ENCODE assay signal across 17 cellular contexts in the genomic region with DNA sequence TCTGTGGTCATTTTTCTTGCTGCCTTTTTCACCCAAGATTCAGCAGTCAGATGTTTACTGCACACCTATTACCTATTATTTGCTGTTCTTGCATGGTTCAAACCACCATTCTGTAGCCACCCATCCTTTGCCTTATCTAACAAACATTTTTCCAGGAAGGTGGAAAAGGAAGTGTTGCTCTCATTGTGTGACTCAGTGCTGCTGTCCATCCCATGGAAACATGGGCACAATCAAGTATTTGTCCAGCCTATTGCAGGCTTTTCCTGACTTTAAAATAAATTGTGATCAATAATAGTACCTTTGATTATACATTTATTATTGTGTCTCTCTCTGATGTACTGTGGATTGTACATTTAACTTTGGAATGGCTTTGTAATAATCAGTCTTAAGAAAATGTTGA. TPM values are rescaled to one million over a fixed set of nuclear protein-coding genes. Genes with fewer than 3 reads are reported as not detected.
A peak's percentile ranks its signal among the peaks of the same experiment; 100 is the strongest.
DNase-seq lines count a peak whose midpoint lies in the region; ATAC-seq, FAIRE-seq and TF ChIP-seq lines count a peak whose summit lies in the region.
"Had no signal": no experiment of that assay in that cellular context is flagged by ENCODE, and none has a peak within 500 bp of the region (broad histone marks: within the 10 kb centered on the region; RNA-seq: fewer than 3 reads in every experiment).

No MANE protein-coding gene starts in this region.

- no peak for TF ChIP-seq RAD21 in K562 (CRISPR knock-in tag; conservative IDR thresholded peaks at IDR 0.05 in 1 of 2, IDR thresholded peaks at IDR 0.05 in 1 of 2)

- peaks cover 8% of the 10 kb centered on the region for H3K36me3 Mint-ChIP-seq in activated naive CD8-positive, alpha-beta T cell
- H3K36me3 Mint-ChIP-seq in activated naive CD8-positive, alpha-beta T cell treated with anti-CD3 and anti-CD28 coated beads for 36 hours: peaks cover 51% of the 10 kb centered on the region

- H3K9me3 Mint-ChIP-seq in activated naive CD8-positive, alpha-beta T cell (ENCODE audit: low read depth): no peaks in the 10 kb centered on the region
- H3K9me3 Mint-ChIP-seq in activated naive CD8-positive, alpha-beta T cell treated with anti-CD3 and anti-CD28 coated beads for 36 hours: no peaks in the 10 kb centered on the region
- H3K9me3 Mint-ChIP-seq: CD8-positive, alpha-beta T cell had no signal

- no peak overlapping the region for H3K9ac ChIP-seq in K562 (ENCODE audit: insufficient read depth in 1 of 2, low read depth in 2 of 2, low read length in 2 of 2)
- H3K9ac ChIP-seq: BLaER1 treated with 17β-estradiol and CSF1 and Interleukin-3, amounts not matched to agents 10 nM and 100 nM had no signal

- H2AFZ ChIP-seq in K562 (ENCODE audit: low read depth, low read length): no peak overlapping the region
- H2AFZ ChIP-seq: PC-9 had no signal

- TF ChIP-seq POLR2A in H54 (IDR thresholded peaks at IDR 0.05; ENCODE audit: low read depth, low read length) (no peak), K562 (conservative IDR thresholded peaks at IDR 0.05) (no peak)

- no peak overlapping the region for H3K4me2 ChIP-seq in K562 (ENCODE audit: insufficient read depth, low read length)
- H3K4me2 ChIP-seq: A549; BLaER1 treated with 17β-estradiol and CSF1 and Interleukin-3, amounts not matched to agents 10 nM and 100 nM; PC-9 had no signal

- no peak for ATAC-seq in K562
- no peak for ATAC-seq in HG02798 (IDR thresholded peaks at IDR 0.05; ENCODE audit: poor library complexity, unreplicated experiment)
- ATAC-seq: A549; CD8-positive, alpha-beta T cell had no signal

- peaks cover 7% of the 10 kb centered on the region for H3K4me1 Mint-ChIP-seq in activated naive CD8-positive, alpha-beta T cell (ENCODE audit: low read depth)
- H3K4me1 Mint-ChIP-seq in activated naive CD8-positive, alpha-beta T cell treated with anti-CD3 and anti-CD28 coated beads for 36 hours: peaks cover 8% of the 10 kb centered on the region

- BruUV-seq in K562 (replicated peaks; lab: Mats Ljungman, UMichigan): TSS peak; percentile 33

- no peaks in the 10 kb centered on the region for H3K9me1 ChIP-seq in K562 (ENCODE audit: control insufficient read depth, insufficient read depth, low read length)

- H3K27ac ChIP-seq in K562 (ENCODE audit: extremely low read depth, low read depth, low read length): no peak overlapping the region
- H3K27ac ChIP-seq: A549; BLaER1 treated with 17β-estradiol and CSF1 and Interleukin-3, amounts not matched to agents 10 nM and 100 nM; PC-9; SJSA1 had no signal

- no peaks in the 10 kb centered on the region for H3K9me3 ChIP-seq in K562 (replicated peaks; ENCODE audit: control insufficient read depth, insufficient read depth, low read depth, low read length)
- H3K9me3 ChIP-seq: A549; BLaER1 treated with 17β-estradiol and CSF1 and Interleukin-3, amounts not matched to agents 10 nM and 100 nM; SJSA1 had no signal

- in situ Hi-C loops in K562 (cut with MboI): no loop called here

- TF ChIP-seq EP300 in K562 (IDR thresholded peaks at IDR 0.05; ENCODE audit: low read length): no peak

- TF ChIP-seq CTCF in K562 (IDR thresholded peaks at IDR 0.05 in 2 of 3, conservative IDR thresholded peaks at IDR 0.05 in 1 of 3; ENCODE audit: insufficient read depth in 2 of 3, low read depth in 1 of 3, low read length in 3 of 3): no peak

- H3K27ac Mint-ChIP-seq in activated naive CD8-positive, alpha-beta T cell: peak overlapping the region; percentile 10
- no peak overlapping the region for H3K27ac Mint-ChIP-seq in activated naive CD8-positive, alpha-beta T cell treated with anti-CD3 and anti-CD28 coated beads for 36 hours

- H3K4me1 ChIP-seq in K562 (replicated peaks in 1 of 2; ENCODE audit: control insufficient read depth in 2 of 2, insufficient read depth in 2 of 2, low read length in 2 of 2): no peaks in the 10 kb centered on the region
- H3K4me1 ChIP-seq: A549, SJSA1 had no signal

- intact Hi-C loops in K562 (cut with micrococcal nuclease): no loop called here

- CTCF ChIA-PET in K562 (lab: Yijun Ruan, JAX; ENCODE audit: low intra/inter-chr PET ratio): no interaction called here

- no peaks in the 10 kb centered on the region for H3K27me3 ChIP-seq in K562 (ENCODE audit: control insufficient read depth in 2 of 2, insufficient read depth in 2 of 2, low read length in 2 of 2)
- H3K27me3 ChIP-seq: BLaER1 treated with 17β-estradiol and CSF1 and Interleukin-3, amounts not matched to agents 10 nM and 100 nM; SJSA1 had no signal

- POLR2A ChIA-PET in K562 (lab: Yijun Ruan, JAX): interaction anchor here (0.6 kb wide), 1 partner anchor 14 kb away, joined by 3 read pairs; no protein-coding TSS in a partner anchor

- DNase-seq in activated naive CD8-positive, alpha-beta T cell treated with anti-CD3 and anti-CD28 coated beads for 36 hours: no peak
- DNase-seq in H54 (ENCODE audit: insufficient read length, low spot score) (no peak), K562 (ENCODE audit: extremely low read depth in 1 of 4, low spot score in 3 of 4) (no peak), kidney tubule cell (ENCODE audit: low spot score) (peak; percentile 26), NCI-H2081 treated with DMSO at 0.1 percent for 48 hours (lab: John Stamatoyannopoulos, UW) (no peak), RKO (ENCODE audit: low spot score) (no peak)
- DNase-seq: CD8-positive, alpha-beta T cell; DMS79; NCI-H1436 treated with DMSO at 0.1 percent for 48 hours; NCI-H510A; NCI-H748 treated with DMSO at 0.1 percent for 48 hours; PC-9 had no signal

- peaks cover 95% of the 10 kb centered on the region for H3K36me3 ChIP-seq in K562 (ENCODE audit: control insufficient read depth, insufficient read depth, low read length)

- no peak overlapping the region for H3K4me3 ChIP-seq in K562
- H3K4me3 ChIP-seq: A549; BLaER1 treated with 17β-estradiol and CSF1 and Interleukin-3, amounts not matched to agents 10 nM and 100 nM; PC-9; SJSA1 had no signal

- no peaks in the 10 kb centered on the region for H4K20me1 ChIP-seq in K562 (replicated peaks; ENCODE audit: control insufficient read depth, insufficient read depth, low read length)

- no peak overlapping the region for H3K4me3 Mint-ChIP-seq in activated naive CD8-positive, alpha-beta T cell
- H3K4me3 Mint-ChIP-seq in activated naive CD8-positive, alpha-beta T cell treated with anti-CD3 and anti-CD28 coated beads for 36 hours: no peak overlapping the region
- H3K4me3 Mint-ChIP-seq: CD8-positive, alpha-beta T cell had no signal

- H3K79me2 ChIP-seq in K562 (ENCODE audit: control insufficient read depth, insufficient read depth, low read length): peaks cover 5% of the 10 kb centered on the region; the same call in 1 of the 3 replicates

- no peaks in the 10 kb centered on the region for H3K27me3 Mint-ChIP-seq in activated naive CD8-positive, alpha-beta T cell
- no peaks in the 10 kb centered on the region for H3K27me3 Mint-ChIP-seq in activated naive CD8-positive, alpha-beta T cell treated with anti-CD3 and anti-CD28 coated beads for 36 hours

- peak; percentile 55 for FAIRE-seq in H54 (lab: Jason Lieb, UNC)
- no peak for FAIRE-seq in K562 (lab: Jason Lieb, UNC)
- FAIRE-seq: A549 had no signal

TF ChIP-seq in K562, 482 proteins besides CTCF, POLR2A, EP300 and RAD21:
- TF ChIP-seq BHLHE40 (IDR thresholded peaks at IDR 0.05; ENCODE audit: low read length) (no peak), POLR2B (IDR thresholded peaks at IDR 0.05; ENCODE audit: low read depth, partially characterized antibody) (peak; percentile 26)

RNA-seq across cellular contexts. Expression of a gene that starts 53.2 kb away (rescaled TPM):
- 100 to 1,000 TPM; 116 to 121 TPM for total RNA-seq in activated naive CD8-positive, alpha-beta T cell treated with anti-CD3 and anti-CD28 coated beads for 36 hours
- total RNA-seq in K562 (2011; cell fraction: chromatin; rRNA removed; ENCODE audit: low replicate concordance): 31.1 and 120 TPM in 2 replicates
- total RNA-seq in K562 (2011; cell fraction: nucleolus; rRNA removed): 14.7 and 20.5 TPM in 2 replicates
- 38.9 and 53.7 TPM in 2 replicates for total RNA-seq in K562 (2011; cell fraction: nucleoplasm; rRNA removed)
- total RNA-seq in K562 (2014; rRNA removed) (18.7 and 20.5 TPM in 2 replicates), K562 (2014; rRNA removed; fragmentation: Illumina TruSeq; extraction: Trizol) (34.3 and 37.5 TPM in 2 replicates), K562 (2015; rRNA removed; fragmentation: Illumina TruSeq; extraction: Trizol) (25.7 and 28.3 TPM in 2 replicates), K562 (2021) (114 and 122 TPM in 2 replicates)
- polyA plus RNA-seq in K562 (2011; rRNA removed) (56.5 and 63.9 TPM in 2 replicates), K562 (2014; fragmentation: Illumina TruSeq; extraction: Trizol) (124 and 129 TPM in 2 replicates), K562 (2014; fragmentation: Nextera tagmentation; extraction: Ambion mirVana) (10 to 100 TPM; 34.4 to 40.3 TPM), K562 (2014; rRNA removed) (44.6 and 67.2 TPM in 2 replicates)
- 10.5 and 22.7 TPM in 2 replicates for polyA plus RNA-seq in K562 (2011; cell fraction: cytosol; rRNA removed)
- 24.4 and 57.0 TPM in 2 replicates for polyA plus RNA-seq in K562 (2011; cell fraction: nucleus; rRNA removed)
- 63.7 and 85.9 TPM in 2 replicates for polyA plus RNA-seq in K562 (2012)
- polyA minus RNA-seq in K562 (2011; rRNA and poly(A)+ RNA removed): 35.5 and 64.2 TPM in 2 replicates
- 51.2 and 61.3 TPM in 2 replicates for polyA minus RNA-seq in K562 (2011; cell fraction: cytosol; rRNA and poly(A)+ RNA removed)
- 13.6 and 32.7 TPM in 2 replicates for polyA minus RNA-seq in K562 (2011; cell fraction: nucleus; rRNA and poly(A)+ RNA removed)

RNA-seq across cellular contexts. Expression of a gene that starts 56.3 kb away (rescaled TPM):
- 10 to 100 TPM; 56.4 to 62.2 TPM for total RNA-seq in activated naive CD8-positive, alpha-beta T cell treated with anti-CD3 and anti-CD28 coated beads for 36 hours
- total RNA-seq in K562 (2011; cell fraction: chromatin; rRNA removed; ENCODE audit: low replicate concordance): 140 and 675 TPM in 2 replicates
- 80.2 and 115 TPM in 2 replicates for total RNA-seq in K562 (2011; cell fraction: nucleolus; rRNA removed)
- total RNA-seq in K562 (2011; cell fraction: nucleoplasm; rRNA removed): 243 and 305 TPM in 2 replicates
- total RNA-seq in K562 (2014; rRNA removed) (70.9 and 77.6 TPM in 2 replicates), K562 (2014; rRNA removed; fragmentation: Illumina TruSeq; extraction: Trizol) (136 and 149 TPM in 2 replicates), K562 (2015; rRNA removed; fragmentation: Illumina TruSeq; extraction: Trizol) (116 and 120 TPM in 2 replicates), K562 (2021) (66.3 and 71.1 TPM in 2 replicates)
- polyA plus RNA-seq in K562 (2011; rRNA removed) (143 and 150 TPM in 2 replicates), K562 (2014; fragmentation: Illumina TruSeq; extraction: Trizol) (83.6 and 106 TPM in 2 replicates), K562 (2014; fragmentation: Nextera tagmentation; extraction: Ambion mirVana) (100 to 1,000 TPM in 1 of 2 experiments, 10 to 100 TPM in 1; 87.1 to 139 TPM), K562 (2014; rRNA removed) (88.4 and 107 TPM in 2 replicates)
- 6.6 and 22.6 TPM in 2 replicates for polyA plus RNA-seq in K562 (2011; cell fraction: cytosol; rRNA removed)
- polyA plus RNA-seq in K562 (2011; cell fraction: nucleus; rRNA removed): 110 and 238 TPM in 2 replicates
- polyA plus RNA-seq in K562 (2012): 51.4 and 58.9 TPM in 2 replicates
- polyA minus RNA-seq in K562 (2011; rRNA and poly(A)+ RNA removed): 168 and 237 TPM in 2 replicates
- 23.7 and 28.0 TPM in 2 replicates for polyA minus RNA-seq in K562 (2011; cell fraction: cytosol; rRNA and poly(A)+ RNA removed)
- 139 and 282 TPM in 2 replicates for polyA minus RNA-seq in K562 (2011; cell fraction: nucleus; rRNA and poly(A)+ RNA removed)
